In the genomic region with DNA sequence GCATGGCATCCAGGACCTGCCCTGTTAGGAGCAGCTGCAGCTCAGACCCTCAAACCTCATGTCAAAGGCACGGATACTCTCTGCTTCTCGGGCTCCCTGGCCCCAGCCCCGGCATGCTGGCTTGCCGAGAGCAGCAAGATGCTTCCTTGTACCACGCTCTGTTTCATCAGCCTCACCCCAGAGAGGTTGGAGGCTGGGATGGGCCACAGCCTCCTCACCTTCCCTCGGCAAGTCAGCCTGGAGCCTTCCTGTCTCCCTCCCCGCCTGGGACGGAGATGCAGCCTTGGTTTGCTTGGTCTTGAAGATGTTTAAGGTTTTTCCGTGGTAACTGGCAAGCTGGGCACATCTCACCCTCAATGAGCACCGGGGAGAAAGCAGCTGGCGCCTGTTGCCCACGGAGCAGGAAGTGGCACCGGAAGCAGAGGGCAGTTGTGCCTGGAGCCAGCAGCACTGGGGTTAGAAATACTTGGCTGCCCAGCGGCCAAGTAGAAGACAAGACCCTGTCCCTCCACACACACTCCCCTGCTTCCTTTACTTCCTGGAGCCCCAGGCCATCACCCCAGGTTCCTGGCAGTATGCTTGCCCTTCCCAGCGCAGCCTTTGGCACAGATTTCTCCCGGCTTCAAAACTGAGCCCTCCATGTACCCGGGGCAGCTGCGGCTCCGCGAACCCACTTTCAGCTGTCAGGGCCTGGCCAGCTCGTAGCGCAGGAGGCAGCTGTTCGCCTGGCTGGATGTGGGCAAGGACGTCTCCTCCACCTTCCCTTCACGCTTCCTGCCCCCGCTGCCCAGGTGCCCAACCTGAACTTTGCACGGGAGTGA, we compare ENCODE assay signal across 1 cellular context.
TF ChIP-seq lines count a peak whose summit lies in the region.

No MANE protein-coding gene starts in this region.

TF ChIP-seq in SK-N-SH treated with all-trans-retinoic acid at 6 μM for 48 hours, 23 proteins besides CTCF, POLR2A, EP300 and RAD21 (continued from another document):
- no peak for TF ChIP-seq ZNF8 (CRISPR knock-in tag; IDR thresholded peaks at IDR 0.05)
- TF ChIP-seq ESRRG (CRISPR knock-in tag; IDR thresholded peaks at IDR 0.05) = no peak
- TF ChIP-seq BACH2 (CRISPR knock-in tag; IDR thresholded peaks at IDR 0.05; ENCODE audit: borderline replicate concordance) = no peak
- no peak for TF ChIP-seq PATZ1 (CRISPR knock-in tag; IDR thresholded peaks at IDR 0.05; ENCODE audit: borderline replicate concordance)
